Comparison of ENCODE assay signal across 14 cellular contexts in genomic region chr6:22668717-22669116, GRCh38.
A peak's percentile ranks its signal among the peaks of the same experiment; 100 is the strongest.
DNase-seq lines count a peak whose midpoint lies in the region; ATAC-seq and TF ChIP-seq lines count a peak whose summit lies in the region.
"Had no signal": no experiment of that assay in that cellular context is flagged by ENCODE, and none has a peak within 500 bp of the region (broad histone marks: within the 10 kb centered on the region; RNA-seq: fewer than 3 reads in every experiment).

No MANE protein-coding gene starts in this region.

- intact Hi-C loops in left ventricle myocardium inferior (cut with micrococcal nuclease) = no loop called here

- H3K4me1 Mint-ChIP-seq in GM23338 = no peaks in the 10 kb centered on the region
- no peaks in the 10 kb centered on the region for H3K4me1 Mint-ChIP-seq in activated naive CD4-positive, alpha-beta T cell treated with anti-CD3 and anti-CD28 coated beads, Interleukin-2, amount 10 ng/mL, durations not matched to agents 7 days and 5 days
- H3K4me1 Mint-ChIP-seq: H9 had no signal

- no peaks in the 10 kb centered on the region for H3K36me3 ChIP-seq in GM23338 (ENCODE audit: insufficient read depth)
- H3K36me3 ChIP-seq in Loucy (ENCODE audit: insufficient read depth, low read length) = no peaks in the 10 kb centered on the region
- H3K36me3 ChIP-seq in left ventricle myocardium inferior = no peaks in the 10 kb centered on the region
- H3K36me3 ChIP-seq in smooth muscle cell (ENCODE audit: low read depth) = no peaks in the 10 kb centered on the region
- H3K36me3 ChIP-seq: BLaER1 treated with 17β-estradiol and CSF1 and Interleukin-3, amounts not matched to agents 10 nM and 100 nM had no signal

- H3K27ac ChIP-seq in GM23338 (ENCODE audit: low read depth) = no peak overlapping the region
- peak overlapping the region; percentile 80 for H3K27ac ChIP-seq in left ventricle myocardium inferior (replicated peaks)
- H3K27ac ChIP-seq in smooth muscle cell (ENCODE audit: low read depth) = no peak overlapping the region
- H3K27ac ChIP-seq: BLaER1 treated with 17β-estradiol and CSF1 and Interleukin-3, amounts not matched to agents 10 nM and 100 nM had no signal

- H3K4me1 ChIP-seq in GM23338 (ENCODE audit: insufficient read depth) (no peaks in the 10 kb centered on the region), Loucy (ENCODE audit: insufficient read depth, low read length, poor library complexity, severe bottlenecking) (no peaks in the 10 kb centered on the region), left ventricle myocardium inferior (peaks cover 55% of the 10 kb centered on the region), smooth muscle cell (ENCODE audit: low read depth) (no peaks in the 10 kb centered on the region)

- TF ChIP-seq CTCF in GM23338 (conservative IDR thresholded peaks at IDR 0.05; ENCODE audit: low read depth in 2 of 2) (no peak), Loucy (conservative IDR thresholded peaks at IDR 0.05; ENCODE audit: low read length) (no peak), left ventricle myocardium inferior (IDR thresholded peaks at IDR 0.05; ENCODE audit: borderline replicate concordance) (no peak), smooth muscle cell (IDR thresholded peaks at IDR 0.05; ENCODE audit: borderline replicate concordance, insufficient read depth, poor library complexity, severe bottlenecking) (no peak)

- H3K9me3 ChIP-seq in Loucy (ENCODE audit: insufficient read depth, low read depth, low read length) (no peaks in the 10 kb centered on the region), left ventricle myocardium inferior (replicated peaks) (no peaks in the 10 kb centered on the region), smooth muscle cell (replicated peaks; ENCODE audit: low read depth) (no peaks in the 10 kb centered on the region)
- H3K9me3 ChIP-seq: BLaER1 treated with 17β-estradiol and CSF1 and Interleukin-3, amounts not matched to agents 10 nM and 100 nM had no signal

- DNase-seq in GM23338 (ENCODE audit: low spot score) (no peak), left ventricle myocardium inferior (no peak), smooth muscle cell (lab: John Stamatoyannopoulos, UW; ENCODE audit: unreplicated experiment) (no peak)
- DNase-seq in activated naive CD4-positive, alpha-beta T cell treated with anti-CD3 and anti-CD28 coated beads, Interleukin-2, amount 10 ng/mL, durations not matched to agents 7 days and 5 days = no peak
- DNase-seq: Calu3; CD8-positive, alpha-beta T cell; DMS79 treated with DMSO at 0.1 percent for 48 hours; GF-D8; H9 had no signal

- H3F3A ChIP-seq in GM23338 (replicated peaks; ENCODE audit: low read depth) = no peaks in the 10 kb centered on the region
- H3F3A ChIP-seq in Loucy (ENCODE audit: low read depth) = no peaks in the 10 kb centered on the region
- no peaks in the 10 kb centered on the region for H3F3A ChIP-seq in smooth muscle cell (ENCODE audit: low read depth)

- CTCF ChIA-PET in activated naive CD4-positive, alpha-beta T cell treated with anti-CD3 and anti-CD28 coated beads, Interleukin-2, amount 10 ng/mL, durations not matched to agents 7 days and 5 days (lab: Charles Lee) = no interaction called here

- H4K20me1 ChIP-seq in GM23338 (replicated peaks; ENCODE audit: insufficient read depth) = no peaks in the 10 kb centered on the region
- H4K20me1 ChIP-seq in Loucy (ENCODE audit: insufficient read depth, low read length, poor library complexity, severe bottlenecking) = no peaks in the 10 kb centered on the region
- H4K20me1 ChIP-seq in smooth muscle cell (ENCODE audit: low read depth) = no peaks in the 10 kb centered on the region
- H4K20me1 ChIP-seq: BLaER1 treated with 17β-estradiol and CSF1 and Interleukin-3, amounts not matched to agents 10 nM and 100 nM had no signal

- H3K79me2 ChIP-seq in GM23338 (replicated peaks; ENCODE audit: insufficient read depth) (no peaks in the 10 kb centered on the region), Loucy (ENCODE audit: insufficient read depth, low read length) (no peaks in the 10 kb centered on the region), smooth muscle cell (ENCODE audit: low read depth) (no peaks in the 10 kb centered on the region)

- H3K9me2 ChIP-seq in GM23338 (ENCODE audit: insufficient read depth) = peaks cover 3% of the 10 kb centered on the region; the same call in 1 of the 2 replicates
- no peaks in the 10 kb centered on the region for H3K9me2 ChIP-seq in Loucy (replicated peaks; ENCODE audit: low read depth, low read length)

- H3K4me3 ChIP-seq in GM23338 = no peak overlapping the region
- no peak overlapping the region for H3K4me3 ChIP-seq in Loucy (ENCODE audit: low read length, poor library complexity, severe bottlenecking)
- no peak overlapping the region for H3K4me3 ChIP-seq in left ventricle myocardium inferior
- no peak overlapping the region for H3K4me3 ChIP-seq in smooth muscle cell
- H3K4me3 ChIP-seq: BLaER1 treated with 17β-estradiol and CSF1 and Interleukin-3, amounts not matched to agents 10 nM and 100 nM had no signal

- H3K4me2 ChIP-seq in GM23338 (no peak overlapping the region), Loucy (ENCODE audit: low read depth, low read length, poor library complexity, severe bottlenecking) (no peak overlapping the region), smooth muscle cell (no peak overlapping the region)

- no peak overlapping the region for H3K4me3 Mint-ChIP-seq in GM23338
- H3K4me3 Mint-ChIP-seq in activated naive CD4-positive, alpha-beta T cell treated with anti-CD3 and anti-CD28 coated beads, Interleukin-2, amount 10 ng/mL, durations not matched to agents 7 days and 5 days = no peak overlapping the region
- H3K4me3 Mint-ChIP-seq: B cell; CD8-positive, alpha-beta T cell; H9 had no signal

- H3K36me3 Mint-ChIP-seq in GM23338 (ENCODE audit: low read depth) = no peaks in the 10 kb centered on the region
- H3K36me3 Mint-ChIP-seq in activated naive CD4-positive, alpha-beta T cell treated with anti-CD3 and anti-CD28 coated beads, Interleukin-2, amount 10 ng/mL, durations not matched to agents 7 days and 5 days = no peaks in the 10 kb centered on the region
- H3K36me3 Mint-ChIP-seq: CD8-positive, alpha-beta T cell had no signal

- no peaks in the 10 kb centered on the region for H3K9me3 Mint-ChIP-seq in GM23338
- no peaks in the 10 kb centered on the region for H3K9me3 Mint-ChIP-seq in activated naive CD4-positive, alpha-beta T cell treated with anti-CD3 and anti-CD28 coated beads, Interleukin-2, amount 10 ng/mL, durations not matched to agents 7 days and 5 days
- H3K9me3 Mint-ChIP-seq: CD8-positive, alpha-beta T cell; H9 had no signal

- H3K27me3 ChIP-seq in GM23338 (ENCODE audit: insufficient read depth) (no peaks in the 10 kb centered on the region), Loucy (ENCODE audit: insufficient read depth, low read length, poor library complexity, severe bottlenecking) (no peaks in the 10 kb centered on the region), left ventricle myocardium inferior (ENCODE audit: low read depth) (no peaks in the 10 kb centered on the region), smooth muscle cell (ENCODE audit: low read depth) (no peaks in the 10 kb centered on the region)
- H3K27me3 ChIP-seq: BLaER1 treated with 17β-estradiol and CSF1 and Interleukin-3, amounts not matched to agents 10 nM and 100 nM had no signal

- H3K9ac ChIP-seq in Loucy (ENCODE audit: low read depth, low read length, poor library complexity, severe bottlenecking) = no peak overlapping the region
- no peak overlapping the region for H3K9ac ChIP-seq in smooth muscle cell (ENCODE audit: low read depth)
- H3K9ac ChIP-seq: BLaER1 treated with 17β-estradiol and CSF1 and Interleukin-3, amounts not matched to agents 10 nM and 100 nM had no signal

- 85% methylated on average over 3 of the region's 3 CpGs for WGBS in smooth muscle cell (ENCODE audit: low lambda C conversion rate)

- H3K27ac Mint-ChIP-seq in GM23338 = no peak overlapping the region
- H3K27ac Mint-ChIP-seq in activated naive CD4-positive, alpha-beta T cell treated with anti-CD3 and anti-CD28 coated beads, Interleukin-2, amount 10 ng/mL, durations not matched to agents 7 days and 5 days = no peak overlapping the region
- H3K27ac Mint-ChIP-seq: B cell; CD8-positive, alpha-beta T cell; H9 had no signal

- H2AFZ ChIP-seq in GM23338 (0 out of 2 replicates have a peak overlapping the region, but pooled peaks have one; percentile 29), Loucy (ENCODE audit: low read length) (peak overlapping the region; percentile 30), smooth muscle cell (ENCODE audit: low read depth) (peak overlapping the region; percentile 38)

- ATAC-seq in GM23338 (no peak), GM18517 (IDR thresholded peaks at IDR 0.05; ENCODE audit: unreplicated experiment) (no peak)
- ATAC-seq: CD8-positive, alpha-beta T cell; HepG2 had no signal

- no peaks in the 10 kb centered on the region for H3K27me3 Mint-ChIP-seq in GM23338 (ENCODE audit: insufficient read depth, low read depth, poor library complexity)
- H3K27me3 Mint-ChIP-seq in activated naive CD4-positive, alpha-beta T cell treated with anti-CD3 and anti-CD28 coated beads, Interleukin-2, amount 10 ng/mL, durations not matched to agents 7 days and 5 days = no peaks in the 10 kb centered on the region
- H3K27me3 Mint-ChIP-seq: B cell had no signal

TF ChIP-seq in GM23338, 12 proteins besides CTCF, POLR2A, EP300 and RAD21:
- TF ChIP-seq JUNB (IDR thresholded peaks at IDR 0.05; ENCODE audit: unreplicated experiment) (no peak), STAT1 (IDR thresholded peaks at IDR 0.05; ENCODE audit: unreplicated experiment) (no peak), CREB1 (CRISPR knock-in tag; IDR thresholded peaks at IDR 0.05; ENCODE audit: low read depth) (no peak), EZH2phosphoT487 (IDR thresholded peaks at IDR 0.05; ENCODE audit: unreplicated experiment) (no peak)
